ENCODE assay signal across 10 cellular contexts in genomic region chr3:47961815-47962606, GRCh38. TPM values are rescaled to one million over a fixed set of nuclear protein-coding genes. Genes with fewer than 3 reads are reported as not detected.
DNase-seq lines count a peak whose midpoint lies in the region; ATAC-seq and TF ChIP-seq lines count a peak whose summit lies in the region.
"Had no signal": no experiment of that assay in that cellular context is flagged by ENCODE, and none has a peak within 500 bp of the region (broad histone marks: within the 10 kb centered on the region; RNA-seq: fewer than 3 reads in every experiment).

No MANE protein-coding gene starts in this region.

- DNase-seq in activated T-cell treated with anti-CD3 and anti-CD28 coated beads, Interleukin-2, amount 50 U/mL, for 1 hour: peak; percentile 22
- DNase-seq in activated T-cell treated with anti-CD3 and anti-CD28 coated beads, Interleukin-2, amount 50 U/mL, for 48 hours: no peak
- DNase-seq in colonic mucosa (peak; percentile 27), putamen (ENCODE audit: low spot score) (peak; percentile 13), cerebellar nuclear complex (lab: John Stamatoyannopoulos, UW) (no peak), OCI-M2 (lab: John Stamatoyannopoulos, UW; ENCODE audit: unreplicated experiment) (no peak)
- DNase-seq: NCI-H2029 had no signal

- no peak overlapping the region for H3K27ac ChIP-seq in colonic mucosa
- H3K27ac ChIP-seq: adrenal gland had no signal

- H3K27ac Mint-ChIP-seq in T-helper 1 cell treated with Interleukin-12 subunit alpha and Interleukin-12 subunit beta and Interleukin-4 antibody, amounts not matched to agents 30 μg/mL and 1 μg/mL, for 36 hours: peak overlapping the region; percentile 81

- no peak for TF ChIP-seq CTCF in colonic mucosa (IDR thresholded peaks at IDR 0.05)

- no peak overlapping the region for H3K9ac ChIP-seq in colonic mucosa (ENCODE audit: low read depth in 2 of 2, low read length in 2 of 2)

- H3K4me1 Mint-ChIP-seq in T-helper 1 cell treated with Interleukin-12 subunit alpha and Interleukin-12 subunit beta and Interleukin-4 antibody, amounts not matched to agents 30 μg/mL and 1 μg/mL, for 36 hours (ENCODE audit: low read depth): peaks cover 19% of the 10 kb centered on the region

- peak overlapping the region; percentile 26 for H3K4me3 Mint-ChIP-seq in T-helper 1 cell treated with Interleukin-12 subunit alpha and Interleukin-12 subunit beta and Interleukin-4 antibody, amounts not matched to agents 30 μg/mL and 1 μg/mL, for 36 hours

- no peaks in the 10 kb centered on the region for H3K9me3 Mint-ChIP-seq in T-helper 1 cell treated with Interleukin-12 subunit alpha and Interleukin-12 subunit beta and Interleukin-4 antibody, amounts not matched to agents 30 μg/mL and 1 μg/mL, for 36 hours

- peaks cover 4% of the 10 kb centered on the region for H3K36me3 Mint-ChIP-seq in T-helper 1 cell treated with Interleukin-12 subunit alpha and Interleukin-12 subunit beta and Interleukin-4 antibody, amounts not matched to agents 30 μg/mL and 1 μg/mL, for 36 hours (ENCODE audit: low read depth)

- H3K36me3 ChIP-seq in colonic mucosa: no peaks in the 10 kb centered on the region
- H3K36me3 ChIP-seq: adrenal gland had no signal

- intact Hi-C loops in colonic mucosa (cut with DNase I): no loop called here

- no peaks in the 10 kb centered on the region for H3K4me1 ChIP-seq in colonic mucosa

- H3K4me3 ChIP-seq in colonic mucosa: no peak overlapping the region
- H3K4me3 ChIP-seq: adrenal gland had no signal

- H3K27me3 Mint-ChIP-seq in T-helper 1 cell treated with Interleukin-12 subunit alpha and Interleukin-12 subunit beta and Interleukin-4 antibody, amounts not matched to agents 30 μg/mL and 1 μg/mL, for 36 hours (ENCODE audit: low read depth): no peaks in the 10 kb centered on the region

- no peak for ATAC-seq in HG03039 (IDR thresholded peaks at IDR 0.05; ENCODE audit: unreplicated experiment)

- H3K27me3 ChIP-seq in colonic mucosa: no peaks in the 10 kb centered on the region
- H3K27me3 ChIP-seq: adrenal gland had no signal

- no peaks in the 10 kb centered on the region for H3K9me3 ChIP-seq in colonic mucosa
- H3K9me3 ChIP-seq: adrenal gland had no signal

RNA-seq across cellular contexts. Expression of gene MAP4, which starts 54.2 kb away (rescaled TPM):
- total RNA-seq in colonic mucosa: 100 to 1,000 TPM; 117 to 132 TPM

Comparison
In these comparisons a context has a peak if more than half of its experiments do, and no peak if none do; other contexts are left out.
1. DNase-seq: peak in activated T-cell treated with anti-CD3 and anti-CD28 coated beads, Interleukin-2, amount 50 U/mL, for 1 hour (single experiment), colonic mucosa (single experiment) and putamen (single experiment); none in activated T-cell treated with anti-CD3 and anti-CD28 coated beads, Interleukin-2, amount 50 U/mL, for 48 hours (0 of 2), cerebellar nuclear complex (0 of 2) and OCI-M2 (single experiment).